Comparison of ENCODE assay signal across 8 cellular contexts in genomic region chr1:85277027-85277625, GRCh38. TPM values are rescaled to one million over a fixed set of nuclear protein-coding genes. Genes with fewer than 3 reads are reported as not detected.
DNase-seq lines count a peak whose midpoint lies in the region; ATAC-seq and TF ChIP-seq lines count a peak whose summit lies in the region.

No MANE protein-coding gene starts in this region.

- no peak for TF ChIP-seq CTCF in heart left ventricle (IDR thresholded peaks at IDR 0.05)
- no peak for TF ChIP-seq CTCF in mammary epithelial cell (conservative IDR thresholded peaks at IDR 0.05 in 1 of 2, IDR thresholded peaks at IDR 0.05 in 1 of 2; ENCODE audit: extremely low read depth in 1 of 2, insufficient read depth in 1 of 2, low read depth in 1 of 2, low read length in 2 of 2)

- peaks cover 46% of the 10 kb centered on the region for H3K79me2 ChIP-seq in mammary epithelial cell (ENCODE audit: insufficient read depth, low read length)
- H3K79me2 ChIP-seq in mesendoderm (ENCODE audit: control insufficient read depth, insufficient read depth, low read length), result peaks cover 19% of the 10 kb centered on the region

- H3K56ac ChIP-seq in mesendoderm (ENCODE audit: low read length), result peak overlapping the region; percentile 80

- 74 to 80% (median 78%) methylated on average over 9 of the region's 9 CpGs for WGBS in heart left ventricle, 4 donors
- 49% methylated on average over 9 of the region's 9 CpGs for WGBS in mammary epithelial cell (ENCODE audit: low coverage, missing lambda C conversion rate)
- WGBS in mesendoderm (ENCODE audit: extremely low coverage, insufficient coverage, low lambda C conversion rate), result no CpG with 5 or more reads among the region's 9 CpGs
- 75% methylated on average over 9 of the region's 9 CpGs for WGBS in urinary bladder

- no peak overlapping the region for H3K18ac ChIP-seq in mesendoderm (ENCODE audit: low read length)

- no peak for TF ChIP-seq POLR2A in heart left ventricle (IDR thresholded peaks at IDR 0.05)

- no peak overlapping the region for H2BK120ac ChIP-seq in mesendoderm (ENCODE audit: low read depth, low read length)

- H3K4me3 ChIP-seq in heart left ventricle (peak overlapping the region; percentile 8 to 97 (median 90)), mammary epithelial cell (replicated peaks in 1 of 3; ENCODE audit: insufficient read depth in 1 of 3, low read depth in 2 of 3, low read length in 3 of 3) (peak overlapping the region; percentile 10 to 44 (median 39)), mesendoderm (ENCODE audit: low read length) (peak overlapping the region; percentile 44), urinary bladder (ENCODE audit: low read depth, low read length) (peak overlapping the region; percentile 59)

- intact Hi-C loops in heart left ventricle (cut with DNase I), result no loop called here
- intact Hi-C loops in left cardiac atrium (cut with DNase I), result no loop called here
- intact Hi-C loops in mammary epithelial cell (cut with micrococcal nuclease), result no loop called here

- no peak overlapping the region for H2AK5ac ChIP-seq in mesendoderm (ENCODE audit: low read length)

- peak overlapping the region; percentile 73 for H3K4me2 ChIP-seq in mammary epithelial cell (ENCODE audit: insufficient read depth, low read depth, low read length)
- H3K4me2 ChIP-seq in mesendoderm (ENCODE audit: low read length), result peak overlapping the region; percentile 61

- in situ Hi-C loops in mammary epithelial cell (cut with MboI; ENCODE audit: low sequenced_read_pairs in 2 of 2), result no loop called here

- H3K27ac ChIP-seq in heart left ventricle (peak overlapping the region; percentile 61 to 98 (median 97)), mammary epithelial cell (ENCODE audit: insufficient read depth, low read depth, low read length) (peak overlapping the region; percentile 94), mesendoderm (ENCODE audit: low read depth, low read length) (peak overlapping the region; percentile 17), urinary bladder (ENCODE audit: low read depth) (peak overlapping the region; percentile 68)

- no peak overlapping the region for H3K4ac ChIP-seq in mesendoderm (ENCODE audit: low read depth, low read length)

- no peak overlapping the region for H2BK15ac ChIP-seq in mesendoderm (replicated peaks; ENCODE audit: low read depth)

- H3K9ac ChIP-seq in mammary epithelial cell (ENCODE audit: insufficient read depth, low read length), result peak overlapping the region; percentile 68
- peak overlapping the region; percentile 72 for H3K9ac ChIP-seq in mesendoderm (ENCODE audit: low read length)

- BruUV-seq in mammary epithelial cell (replicated peaks; lab: Mats Ljungman, UMichigan), result TSS peak; percentile 86

- no peaks in the 10 kb centered on the region for H4K20me1 ChIP-seq in mammary epithelial cell (ENCODE audit: insufficient read depth, low read length)

- dilution Hi-C loops in mammary epithelial cell (cut with HindIII; ENCODE audit: low sequenced_read_pairs), result no loop called here

- H3K4me1 ChIP-seq in heart left ventricle (peaks cover 8 to 55% (median 25%) of the 10 kb centered on the region in 12 donors), mammary epithelial cell (ENCODE audit: insufficient read depth, low read length) (peaks cover 45% of the 10 kb centered on the region), mesendoderm (ENCODE audit: control insufficient read depth, low read depth, low read length) (no peaks in the 10 kb centered on the region), urinary bladder (ENCODE audit: insufficient read depth) (no peaks in the 10 kb centered on the region)

- peak overlapping the region; percentile 13 for H2AFZ ChIP-seq in mammary epithelial cell (ENCODE audit: low read depth, low read length)

- peak in 1 of 5 donors; percentile 28 for DNase-seq in heart left ventricle
- no peak for DNase-seq in left cardiac atrium
- no peak for DNase-seq in mammary epithelial cell
- DNase-seq in mesendoderm, result no peak
- DNase-seq in DMS79 (lab: John Stamatoyannopoulos, UW), result no peak
- no peak for DNase-seq in NCI-H226
- no peak for DNase-seq in NCI-H526 treated with DMSO at 0.1 percent for 48 hours (lab: John Stamatoyannopoulos, UW)

- no peak overlapping the region for H3K23ac ChIP-seq in mesendoderm (ENCODE audit: low read length)

- CTCF ChIA-PET in mammary epithelial cell (lab: Charles Lee; ENCODE audit: low non-redundant PET), result no interaction called here

- no peak overlapping the region for H4K8ac ChIP-seq in mesendoderm (ENCODE audit: low read depth, low read length)

- H3K27me3 ChIP-seq in heart left ventricle (no peaks in the 10 kb centered on the region), mammary epithelial cell (ENCODE audit: insufficient read depth, low read length) (no peaks in the 10 kb centered on the region), mesendoderm (ENCODE audit: insufficient read depth, low read length, poor library complexity) (no peaks in the 10 kb centered on the region)

- peaks cover 11% of the 10 kb centered on the region for H3K79me1 ChIP-seq in mesendoderm (ENCODE audit: low read length)

- no peaks in the 10 kb centered on the region for H3K9me3 ChIP-seq in heart left ventricle
- H3K9me3 ChIP-seq in mammary epithelial cell (replicated peaks; ENCODE audit: insufficient read depth, low read length), result no peaks in the 10 kb centered on the region

- no peak for ATAC-seq in heart left ventricle
- ATAC-seq in left cardiac atrium, result no peak

- H3K36me3 ChIP-seq in heart left ventricle (peaks cover 0 to 17% (median under 1%) of the 10 kb centered on the region in 9 donors), mammary epithelial cell (ENCODE audit: insufficient read depth, low read length) (no peaks in the 10 kb centered on the region), mesendoderm (ENCODE audit: control insufficient read depth, insufficient read depth, low read length) (no peaks in the 10 kb centered on the region), urinary bladder (ENCODE audit: insufficient read depth) (no peaks in the 10 kb centered on the region)

- H2BK5ac ChIP-seq in mesendoderm (ENCODE audit: low read length), result no peak overlapping the region

- no peak overlapping the region for H4K5ac ChIP-seq in mesendoderm (ENCODE audit: low read length)

RNA-seq across cellular contexts. Expression of gene BCL10, which starts 0.7 kb away (rescaled TPM):
- total RNA-seq in heart left ventricle (10 to 100 TPM in 4 of 9 donors, 1 to 10 TPM in 5; 6.9 to 20.4 (median 8.7) TPM), left cardiac atrium (10 to 100 TPM in 1 of 2 donors, 1 to 10 TPM in 1; 9.0 to 12.7 TPM), mammary epithelial cell (10 to 100 TPM; 27.7 to 61.5 TPM), urinary bladder (36.6 TPM)
- polyA plus RNA-seq in heart left ventricle (1 to 10 TPM; 3.4 to 5.9 TPM), mammary epithelial cell (16.5 TPM), urinary bladder (9.6 TPM)
- 29.0 TPM for polyA minus RNA-seq in mammary epithelial cell
- 11.1 TPM for polyA plus RNA-seq in mesendoderm (2013, experiment 1 of 2)
- polyA plus RNA-seq in mesendoderm (2013, experiment 2 of 2), result 12.0 TPM

RNA-seq across cellular contexts. Expression of gene C1orf52, which starts 17.7 kb away (rescaled TPM):
- total RNA-seq in heart left ventricle (10 to 100 TPM; 11.4 to 23.2 (median 17.0) TPM), left cardiac atrium (10 to 100 TPM; 15.6 to 17.6 TPM), mammary epithelial cell (10 to 100 TPM; 13.7 to 25.7 TPM), urinary bladder (21.5 TPM)
- polyA plus RNA-seq in heart left ventricle (10 to 100 TPM; 16.5 to 22.6 TPM), mammary epithelial cell (15.1 TPM), urinary bladder (27.8 TPM)
- polyA minus RNA-seq in mammary epithelial cell, result 4.8 TPM
- polyA plus RNA-seq in mesendoderm (2013, experiment 1 of 2), result 41.1 TPM
- 40.5 TPM for polyA plus RNA-seq in mesendoderm (2013, experiment 2 of 2)

Comparison
In these comparisons a context has a peak if more than half of its experiments do, and no peak if none do; other contexts are left out.
1. H3K27ac ChIP-seq: peak in every context shown above with its lines; median percentile 97 in heart left ventricle; 94 in mammary epithelial cell; 68 in urinary bladder; 17 in mesendoderm.
2. H3K4me3 ChIP-seq: peak in every context shown above with its lines; median percentile 90 in heart left ventricle; 59 in urinary bladder; 44 in mesendoderm; 39 in mammary epithelial cell.